Comparison of ENCODE assay signal across 23 cellular contexts in the genomic region with DNA sequence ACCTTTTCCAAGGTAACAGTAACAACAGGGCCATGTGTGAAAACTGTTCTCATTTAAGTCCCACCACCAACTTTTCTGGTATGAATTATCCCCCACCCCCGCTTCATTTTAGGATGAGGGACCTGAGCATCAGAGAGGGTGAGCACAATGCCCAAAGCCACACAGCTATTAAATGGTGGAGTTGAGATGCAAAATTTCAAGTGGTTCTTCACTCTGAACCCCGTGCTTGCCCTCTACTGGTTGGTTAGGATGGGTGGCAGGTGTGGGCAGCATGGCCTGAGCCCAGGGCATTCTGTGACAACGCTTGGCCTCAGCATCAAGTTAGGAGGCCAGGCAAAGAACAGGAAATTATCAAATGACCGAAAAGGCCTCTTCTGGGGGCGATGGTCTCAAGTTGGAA. TPM values are rescaled to one million over a fixed set of nuclear protein-coding genes. Genes with fewer than 3 reads are reported as not detected.
DNase-seq lines count a peak whose midpoint lies in the region; ATAC-seq and TF ChIP-seq lines count a peak whose summit lies in the region.
"Had no signal": no experiment of that assay in that cellular context is flagged by ENCODE, and none has a peak within 500 bp of the region (broad histone marks: within the 10 kb centered on the region; RNA-seq: fewer than 3 reads in every experiment).

No MANE protein-coding gene starts in this region.

- no peaks in the 10 kb centered on the region for H3K27me3 ChIP-seq in SK-N-SH (ENCODE audit: insufficient read depth)
- H3K27me3 ChIP-seq in Panc1 (ENCODE audit: control insufficient read depth, insufficient read depth, low read length), result no peaks in the 10 kb centered on the region
- H3K27me3 ChIP-seq: ascending aorta, gastrocnemius medialis, neutrophil had no signal

- ATAC-seq in SK-N-SH treated with all-trans-retinoic acid at 6 μM for 48 hours (0 out of 3 replicates have a peak, but pooled peaks have one; percentile 42), Panc1 (peak; percentile 74; the same call in 1 of the 2 replicates), mucosa of descending colon (no peak)
- ATAC-seq in stimulated activated naive CD8-positive, alpha-beta T cell treated with anti-CD3 and anti-CD28 coated beads, Interleukin-15, amount 100 ng/mL, for 72 hours, result peak; percentile 48
- ATAC-seq: gastrocnemius medialis, T-cell had no signal

- no peak overlapping the region for H3K4me2 ChIP-seq in SK-N-SH
- H3K4me2 ChIP-seq: KMS-11 had no signal

- DNase-seq in SK-N-SH (no peak), Panc1 (ENCODE audit: low read depth, low spot score) (no peak), erythroblast (lab: John Stamatoyannopoulos, UW) (peak; percentile 4 to 10), mucosa of descending colon (no peak)
- DNase-seq in stimulated activated naive CD8-positive, alpha-beta T cell treated with anti-CD3 and anti-CD28 coated beads, Interleukin-15, amount 100 ng/mL, for 72 hours, result no peak
- no peak for DNase-seq in activated effector memory CD4-positive, alpha-beta T cell treated with Interleukin-2 at 50 U/mL for 16 hours
- DNase-seq in activated naive CD4-positive, alpha-beta T cell treated with anti-CD3 and anti-CD28 coated beads for 36 hours, result no peak
- DNase-seq: activated CD4-positive, alpha-beta T cell treated with anti-CD3 and anti-CD28 coated beads, Interleukin-2, amount 50 U/mL, for 4 hours; activated naive CD4-positive, alpha-beta T cell; activated T-cell treated with anti-CD3 and anti-CD28 coated beads for 4 hours; DMS79; gastrocnemius medialis; NCI-H1417 treated with DMSO at 0.1 percent for 48 hours; NCI-H2171; NCI-H774; retina; T-cell had no signal

- TF ChIP-seq RAD21 in SK-N-SH (IDR thresholded peaks at IDR 0.05; ENCODE audit: low read length), result no peak

- WGBS in SK-N-SH (ENCODE audit: low lambda C conversion rate), result 73% methylated on average over 5 of the region's 5 CpGs

- H3K36me3 Mint-ChIP-seq in activated naive CD4-positive, alpha-beta T cell treated with anti-CD3 and anti-CD28 coated beads for 36 hours (ENCODE audit: low read depth), result peaks cover 3% of the 10 kb centered on the region
- H3K36me3 Mint-ChIP-seq: T-cell had no signal

- H3K79me2 ChIP-seq in SK-N-SH (ENCODE audit: insufficient read depth), result no peaks in the 10 kb centered on the region

- H3K4me1 ChIP-seq in SK-N-SH (ENCODE audit: control insufficient read depth in 1 of 2, insufficient read depth in 2 of 2, low read depth in 1 of 2, low read length in 1 of 2) (no peaks in the 10 kb centered on the region), Panc1 (ENCODE audit: control insufficient read depth, insufficient read depth, low read length) (no peaks in the 10 kb centered on the region), mucosa of descending colon (ENCODE audit: low read depth) (no peaks in the 10 kb centered on the region)
- H3K4me1 ChIP-seq: ascending aorta had no signal

- no TSS peak for BruUV-seq in Panc1 (replicated peaks; lab: Mats Ljungman, UMichigan)

- H3K4me3 Mint-ChIP-seq in stimulated activated naive CD8-positive, alpha-beta T cell treated with anti-CD3 and anti-CD28 coated beads, Interleukin-15, amount 100 ng/mL, for 72 hours, result no peak overlapping the region
- H3K4me3 Mint-ChIP-seq in activated naive CD4-positive, alpha-beta T cell treated with anti-CD3 and anti-CD28 coated beads for 36 hours, result no peak overlapping the region
- H3K4me3 Mint-ChIP-seq: T-cell had no signal

- H3K9me3 ChIP-seq in SK-N-SH (no peaks in the 10 kb centered on the region), Panc1 (ENCODE audit: control insufficient read depth, insufficient read depth, low read depth, low read length) (no peaks in the 10 kb centered on the region), mucosa of descending colon (no peaks in the 10 kb centered on the region)
- H3K9me3 ChIP-seq: ascending aorta, gastrocnemius medialis, neutrophil had no signal

- H3K27me3 Mint-ChIP-seq in stimulated activated naive CD8-positive, alpha-beta T cell treated with anti-CD3 and anti-CD28 coated beads, Interleukin-15, amount 100 ng/mL, for 72 hours, result no peaks in the 10 kb centered on the region
- H3K27me3 Mint-ChIP-seq in activated naive CD4-positive, alpha-beta T cell treated with anti-CD3 and anti-CD28 coated beads for 36 hours (ENCODE audit: low read depth), result no peaks in the 10 kb centered on the region
- H3K27me3 Mint-ChIP-seq: T-cell had no signal

- intact Hi-C loops in Panc1 (cut with micrococcal nuclease; ENCODE audit: unreplicated experiment), result no loop called here
- intact Hi-C loops in mucosa of descending colon (cut with DNase I, micrococcal nuclease), result no loop called here
- intact Hi-C loops in activated naive CD4-positive, alpha-beta T cell treated with anti-CD3 and anti-CD28 coated beads for 36 hours (cut with micrococcal nuclease), result no loop called here

- H3K4me3 ChIP-seq in SK-N-SH (ENCODE audit: low read depth in 2 of 2, low read length in 1 of 2) (no peak overlapping the region), Panc1 (ENCODE audit: low read depth in 2 of 2, low read length in 2 of 2) (no peak overlapping the region), mucosa of descending colon (no peak overlapping the region)
- H3K4me3 ChIP-seq: ascending aorta, gastrocnemius medialis had no signal

- no peak overlapping the region for H2AFZ ChIP-seq in SK-N-SH (ENCODE audit: low read depth)

- peaks cover 18% of the 10 kb centered on the region for H3K4me1 Mint-ChIP-seq in stimulated activated naive CD8-positive, alpha-beta T cell treated with anti-CD3 and anti-CD28 coated beads, Interleukin-15, amount 100 ng/mL, for 72 hours
- peaks cover 22% of the 10 kb centered on the region for H3K4me1 Mint-ChIP-seq in activated naive CD4-positive, alpha-beta T cell treated with anti-CD3 and anti-CD28 coated beads for 36 hours (ENCODE audit: low read depth)

- no peaks in the 10 kb centered on the region for H3F3A ChIP-seq in SK-N-SH (replicated peaks; ENCODE audit: insufficient read depth)

- no peaks in the 10 kb centered on the region for H4K20me1 ChIP-seq in SK-N-SH (ENCODE audit: insufficient read depth)

- TF ChIP-seq EP300 in SK-N-SH (IDR thresholded peaks at IDR 0.05; ENCODE audit: borderline replicate concordance in 1 of 2, low read depth in 1 of 2, low read length in 1 of 2), result no peak

- CTCF ChIA-PET in SK-N-SH (lab: Yijun Ruan, JAX), result interaction anchor here (1.3 to 1.6 kb wide), 2 partner anchors 10 to 12 kb away, joined by 5 to 10 read pairs; no protein-coding TSS in a partner anchor
- CTCF ChIA-PET in Panc1 (lab: Charles Lee), result no interaction called here
- CTCF ChIA-PET in activated naive CD4-positive, alpha-beta T cell treated with anti-CD3 and anti-CD28 coated beads for 36 hours (lab: Charles Lee), result interaction anchor here (3.3 kb wide), 1 partner anchor 99 kb away, joined by 8 read pairs; no protein-coding TSS in a partner anchor

- no peak overlapping the region for H3K9ac ChIP-seq in SK-N-SH
- H3K9ac ChIP-seq: KMS-11 had no signal

- no peak for TF ChIP-seq POLR2A in erythroblast (IDR thresholded peaks at IDR 0.05; ENCODE audit: low read length)

- POLR2A ChIA-PET in SK-N-SH (lab: Yijun Ruan, JAX) (no interaction called here), Panc1 (lab: Charles Lee) (no interaction called here)

- H3K27ac ChIP-seq in SK-N-SH (ENCODE audit: low read depth in 2 of 2, low read length in 1 of 2) (no peak overlapping the region), Panc1 (ENCODE audit: low read length) (no peak overlapping the region)
- H3K27ac ChIP-seq: ascending aorta, C4-2B, gastrocnemius medialis, KMS-11, neutrophil, RWPE1 had no signal

- TF ChIP-seq CTCF in SK-N-SH (IDR thresholded peaks at IDR 0.05), result no peak
- TF ChIP-seq CTCF in Panc1 (IDR thresholded peaks at IDR 0.05), result no peak; the same call in 1 of the 2 replicates
- no peak for TF ChIP-seq CTCF in mucosa of descending colon (IDR thresholded peaks at IDR 0.05)

- H3K36me3 ChIP-seq in SK-N-SH (replicated peaks in 1 of 2; ENCODE audit: control insufficient read depth in 1 of 2, insufficient read depth in 2 of 2, low read length in 1 of 2) (no peaks in the 10 kb centered on the region), Panc1 (ENCODE audit: control insufficient read depth, insufficient read depth, low read length) (no peaks in the 10 kb centered on the region), mucosa of descending colon (ENCODE audit: low read depth) (no peaks in the 10 kb centered on the region)
- H3K36me3 ChIP-seq: ascending aorta, gastrocnemius medialis, neutrophil had no signal

- H3K9me3 Mint-ChIP-seq in stimulated activated naive CD8-positive, alpha-beta T cell treated with anti-CD3 and anti-CD28 coated beads, Interleukin-15, amount 100 ng/mL, for 72 hours, result no peaks in the 10 kb centered on the region
- no peaks in the 10 kb centered on the region for H3K9me3 Mint-ChIP-seq in activated naive CD4-positive, alpha-beta T cell treated with anti-CD3 and anti-CD28 coated beads for 36 hours
- H3K9me3 Mint-ChIP-seq: T-cell had no signal

- no peak overlapping the region for H3K27ac Mint-ChIP-seq in stimulated activated naive CD8-positive, alpha-beta T cell treated with anti-CD3 and anti-CD28 coated beads, Interleukin-15, amount 100 ng/mL, for 72 hours
- H3K27ac Mint-ChIP-seq in activated naive CD4-positive, alpha-beta T cell treated with anti-CD3 and anti-CD28 coated beads for 36 hours, result no peak overlapping the region
- H3K27ac Mint-ChIP-seq: T-cell had no signal

- in situ Hi-C loops in Panc1 (cut with HindIII; ENCODE audit: low pct_unique_long_range_greater_than_20kb, low sequenced_read_pairs), result no loop called here

- H3K9me2 ChIP-seq in SK-N-SH, result no peaks in the 10 kb centered on the region

TF ChIP-seq in SK-N-SH, 30 proteins besides CTCF, POLR2A, EP300 and RAD21:
- TF ChIP-seq GABPA (IDR thresholded peaks at IDR 0.05; ENCODE audit: low read depth), result no peak

RNA-seq across cellular contexts. Expression of gene MED28, which starts 33.5 kb away (rescaled TPM):
- polyA plus RNA-seq in SK-N-SH (2012; rRNA removed), result 5.9 and 7.5 TPM in 2 replicates
- 9.2 and 10.1 TPM in 2 replicates for polyA plus RNA-seq in SK-N-SH (2012; cell fraction: cytosol; rRNA removed)
- 8.5 and 12.6 TPM in 2 replicates for polyA plus RNA-seq in SK-N-SH (2012; cell fraction: nucleus; rRNA removed)
- total RNA-seq in Panc1 (2021; ENCODE audit: unreplicated experiment) (32.1 TPM), mucosa of descending colon (10 to 100 TPM; 35.3 to 55.6 (median 37.5) TPM)
- 17.3 TPM for polyA plus RNA-seq in Panc1 (2012; ENCODE audit: insufficient read length)
- total RNA-seq in activated naive CD4-positive, alpha-beta T cell treated with anti-CD3 and anti-CD28 coated beads for 36 hours, result 10 to 100 TPM; 52.3 to 59.5 TPM

Comparison
In these comparisons a context has a peak if more than half of its experiments do, and no peak if none do; other contexts are left out.
1. DNase-seq: peak in erythroblast (2 of 2); none in SK-N-SH (single experiment), Panc1 (single experiment), stimulated activated naive CD8-positive, alpha-beta T cell treated with anti-CD3 and anti-CD28 coated beads, Interleukin-15, amount 100 ng/mL, for 72 hours (0 of 2), mucosa of descending colon (0 of 3), activated effector memory CD4-positive, alpha-beta T cell treated with Interleukin-2 at 50 U/mL for 16 hours (single experiment) and activated naive CD4-positive, alpha-beta T cell treated with anti-CD3 and anti-CD28 coated beads for 36 hours (single experiment).